17 cellular contexts compared by ENCODE assay signal in genomic region chr22:36318442-36318841, GRCh38.
DNase-seq lines count a peak whose midpoint lies in the region; ATAC-seq, FAIRE-seq and TF ChIP-seq lines count a peak whose summit lies in the region.
"Had no signal": no experiment of that assay in that cellular context is flagged by ENCODE, and none has a peak within 500 bp of the region (broad histone marks: within the 10 kb centered on the region; RNA-seq: fewer than 3 reads in every experiment).

No MANE protein-coding gene starts in this region.

- peak overlapping the region; percentile 58 for H3K27ac Mint-ChIP-seq in activated naive CD8-positive, alpha-beta T cell
- no peak overlapping the region for H3K27ac Mint-ChIP-seq in activated naive CD8-positive, alpha-beta T cell treated with anti-CD3 and anti-CD28 coated beads, Interleukin-2, amount 50 U/mL, for 24 hours

- no peaks in the 10 kb centered on the region; the same call in 1 of the 2 replicates for H4K20me1 ChIP-seq in GM12878 (ENCODE audit: control insufficient read depth, insufficient read depth)

- no peak overlapping the region for H3K4me3 Mint-ChIP-seq in activated naive CD8-positive, alpha-beta T cell
- H3K4me3 Mint-ChIP-seq in activated naive CD8-positive, alpha-beta T cell treated with anti-CD3 and anti-CD28 coated beads, Interleukin-2, amount 50 U/mL, for 24 hours: no peak overlapping the region
- H3K4me3 Mint-ChIP-seq: central memory CD8-positive, alpha-beta T cell; endodermal cell had no signal

- H3K4me3 ChIP-seq in GM12878: no peak overlapping the region
- H3K4me3 ChIP-seq in neutrophil (ENCODE audit: low read depth in 1 of 2, low read length in 1 of 2): no peak overlapping the region
- no peak overlapping the region for H3K4me3 ChIP-seq in transverse colon
- H3K4me3 ChIP-seq: ovary, SJSA1 had no signal

- no peaks in the 10 kb centered on the region for H3K27me3 Mint-ChIP-seq in activated naive CD8-positive, alpha-beta T cell
- no peaks in the 10 kb centered on the region for H3K27me3 Mint-ChIP-seq in activated naive CD8-positive, alpha-beta T cell treated with anti-CD3 and anti-CD28 coated beads, Interleukin-2, amount 50 U/mL, for 24 hours
- H3K27me3 Mint-ChIP-seq: central memory CD8-positive, alpha-beta T cell had no signal

- POLR2A ChIA-PET in GM12878 (lab: Charles Lee): interaction anchor here (0.6 kb wide), 1 partner anchor 7 kb away, joined by 3 read pairs; no protein-coding TSS in a partner anchor

- RAD21 ChIA-PET in GM12878 (lab: Charles Lee; ENCODE audit: unreplicated experiment): interaction anchor here (1.7 kb wide), 1 partner anchor 152 kb away, joined by 4 read pairs; no protein-coding TSS in a partner anchor

- no peak for TF ChIP-seq RAD21 in GM12878 (IDR thresholded peaks at IDR 0.05; ENCODE audit: insufficient read depth, low read depth, low read length)

- CTCF ChIA-PET in GM12878 (lab: Yijun Ruan, JAX): no interaction called here

- BruUV-seq in GM12878 (replicated peaks; lab: Mats Ljungman, UMichigan): no TSS peak

- no peak for DNase-seq in activated naive CD8-positive, alpha-beta T cell treated with anti-CD3 and anti-CD28 coated beads, Interleukin-2, amount 50 U/mL, for 24 hours
- DNase-seq in GM12878 (ENCODE audit: low read depth, low spot score) (no peak), transverse colon (no peak), RCC 7860 (ENCODE audit: low spot score) (no peak)
- DNase-seq: activated CD4-positive, alpha-beta T cell treated with anti-CD3 and anti-CD28 coated beads for 1 hour; endodermal cell; foreskin fibroblast; NCI-H69; ovary; T-helper 9 cell had no signal

- TF ChIP-seq POLR2A in GM12878 (IDR thresholded peaks at IDR 0.05; ENCODE audit: low read depth, low read length) (0 out of 2 replicates have a peak, but pooled peaks have one; percentile 28), transverse colon (IDR thresholded peaks at IDR 0.05) (no peak)

- in situ Hi-C loops in GM12878 (cut with MboI): no loop called here
- in situ Hi-C loops in transverse colon (cut with MboI; ENCODE audit: low pct_ligation_motif_present in 1 of 4, low pct_unique_long_range_greater_than_20kb in 1 of 4, low sequenced_read_pairs in 3 of 4): no loop called here

- no peak for TF ChIP-seq EP300 in GM12878 (IDR thresholded peaks at IDR 0.05; ENCODE audit: borderline replicate concordance in 1 of 2, control insufficient read depth in 1 of 2, low read depth in 2 of 2, low read length in 2 of 2)
- no peak for TF ChIP-seq EP300 in transverse colon (IDR thresholded peaks at IDR 0.05; ENCODE audit: low read depth)

- H2AFZ ChIP-seq in GM12878 (ENCODE audit: control insufficient read depth, low read depth, low read length): no peak overlapping the region

- H3K9me3 ChIP-seq in GM12878 (replicated peaks; ENCODE audit: control insufficient read depth, insufficient read depth, low read length) (no peaks in the 10 kb centered on the region), neutrophil (peaks cover 9% of the 10 kb centered on the region), transverse colon (no peaks in the 10 kb centered on the region)
- H3K9me3 ChIP-seq: ovary, SJSA1 had no signal

- FAIRE-seq in GM12878 (lab: Jason Lieb, UNC): no peak
- no peak for FAIRE-seq in RCC 7860 (lab: Jason Lieb, UNC)
- FAIRE-seq: HTR-8/SVneo had no signal

- SMC1A ChIA-PET in GM12878 (lab: Charles Lee; ENCODE audit: uncharacterized antibody, unreplicated experiment): interaction anchor here (2.2 kb wide), 1 partner anchor 11 kb away, joined by 5 read pairs; no protein-coding TSS in a partner anchor

- H3K79me2 ChIP-seq in GM12878 (ENCODE audit: control insufficient read depth, insufficient read depth, low read length): no peaks in the 10 kb centered on the region

- H3K4me1 Mint-ChIP-seq in activated naive CD8-positive, alpha-beta T cell (ENCODE audit: low read depth): peaks cover 2% of the 10 kb centered on the region
- H3K4me1 Mint-ChIP-seq in activated naive CD8-positive, alpha-beta T cell treated with anti-CD3 and anti-CD28 coated beads, Interleukin-2, amount 50 U/mL, for 24 hours: peaks cover 1% of the 10 kb centered on the region
- H3K4me1 Mint-ChIP-seq: endodermal cell had no signal

- H3K9me3 Mint-ChIP-seq in activated naive CD8-positive, alpha-beta T cell (ENCODE audit: low read depth): no peaks in the 10 kb centered on the region
- H3K9me3 Mint-ChIP-seq in activated naive CD8-positive, alpha-beta T cell treated with anti-CD3 and anti-CD28 coated beads, Interleukin-2, amount 50 U/mL, for 24 hours: no peaks in the 10 kb centered on the region
- H3K9me3 Mint-ChIP-seq: central memory CD8-positive, alpha-beta T cell; endodermal cell had no signal

- H3K36me3 Mint-ChIP-seq in activated naive CD8-positive, alpha-beta T cell: peaks cover 3% of the 10 kb centered on the region
- peaks cover 67% of the 10 kb centered on the region for H3K36me3 Mint-ChIP-seq in activated naive CD8-positive, alpha-beta T cell treated with anti-CD3 and anti-CD28 coated beads, Interleukin-2, amount 50 U/mL, for 24 hours (ENCODE audit: low read depth)

- H3K27ac ChIP-seq in GM12878 (ENCODE audit: control insufficient read depth, insufficient read depth): no peak overlapping the region
- H3K27ac ChIP-seq in neutrophil: peak overlapping the region; percentile 43
- peak overlapping the region; percentile 92 to 99 (median 96) for H3K27ac ChIP-seq in transverse colon
- H3K27ac ChIP-seq: ovary, SJSA1 had no signal

- no peak overlapping the region for H3K9ac ChIP-seq in GM12878 (ENCODE audit: control insufficient read depth, insufficient read depth, low read length)

- no peaks in the 10 kb centered on the region for H3K27me3 ChIP-seq in GM12878 (replicated peaks in 1 of 2; ENCODE audit: control insufficient read depth in 2 of 2, insufficient read depth in 2 of 2, low read length in 1 of 2)
- H3K27me3 ChIP-seq in neutrophil: no peaks in the 10 kb centered on the region
- H3K27me3 ChIP-seq in transverse colon: no peaks in the 10 kb centered on the region
- H3K27me3 ChIP-seq: ovary, SJSA1 had no signal

- intact Hi-C loops in GM12878 (cut with micrococcal nuclease; ENCODE audit: unreplicated experiment) (no loop called here), transverse colon (cut with DNase I; ENCODE audit: low total_unique reads) (no loop called here)

- ATAC-seq in activated naive CD8-positive, alpha-beta T cell treated with anti-CD3 and anti-CD28 coated beads, Interleukin-2, amount 50 U/mL, for 24 hours: no peak
- ATAC-seq in GM12878: no peak
- ATAC-seq in GM21723 (IDR thresholded peaks at IDR 0.05; ENCODE audit: unreplicated experiment): no peak
- no peak for ATAC-seq in GM19452 (IDR thresholded peaks at IDR 0.05; ENCODE audit: unreplicated experiment)

- peaks cover 52 to 62% of the 10 kb centered on the region in 2 experiments for H3K36me3 ChIP-seq in GM12878 (ENCODE audit: control insufficient read depth in 2 of 2, insufficient read depth in 2 of 2, low read length in 1 of 2)
- peaks cover 100% of the 10 kb centered on the region for H3K36me3 ChIP-seq in neutrophil
- peaks cover 0 to 89% (median 45%) of the 10 kb centered on the region in 4 donors for H3K36me3 ChIP-seq in transverse colon
- H3K36me3 ChIP-seq: ovary had no signal

- H3K4me1 ChIP-seq in GM12878 (ENCODE audit: control insufficient read depth, insufficient read depth, low read length) (no peaks in the 10 kb centered on the region), neutrophil (ENCODE audit: control insufficient read depth in 1 of 2, insufficient read depth in 1 of 2, low read depth in 1 of 2, low read length in 1 of 2) (no peaks in the 10 kb centered on the region), transverse colon (peaks cover 6 to 12% (median 8%) of the 10 kb centered on the region in 4 donors)

- no peak overlapping the region for H3K4me2 ChIP-seq in GM12878 (ENCODE audit: control insufficient read depth, insufficient read depth)

- WGBS in GM12878 (ENCODE audit: insufficient coverage, insufficient replicate concordance, low lambda C conversion rate, missing lambda C conversion rate): 81% methylated on average over 10 of the region's 12 CpGs
- 86 to 89% methylated on average over 4 to 12 of the region's 12 CpGs for WGBS in transverse colon (ENCODE audit: low coverage in 1 of 2), 2 donors

- TF ChIP-seq CTCF in GM12878 (IDR thresholded peaks at IDR 0.05 in 2 of 3, conservative IDR thresholded peaks at IDR 0.05 in 1 of 3; ENCODE audit: control insufficient read depth in 2 of 3, extremely low read depth in 1 of 3, insufficient read depth in 1 of 3, low read depth in 3 of 3, low read length in 3 of 3) (no peak), neutrophil (IDR thresholded peaks at IDR 0.05) (no peak), transverse colon (IDR thresholded peaks at IDR 0.05) (no peak)

TF ChIP-seq in GM12878, 131 proteins besides CTCF, POLR2A, EP300 and RAD21:
- TF ChIP-seq POLR2AphosphoS5 (IDR thresholded peaks at IDR 0.05; ENCODE audit: low read length): peak; percentile 40; the same call in 1 of the 2 replicates
- no peak for TF ChIP-seq GABPA (IDR thresholded peaks at IDR 0.05; ENCODE audit: low read depth)
